Comparison of ENCODE assay signal across 10 cellular contexts in genomic region chr6:42224222-42225042, GRCh38. TPM values are rescaled to one million over a fixed set of nuclear protein-coding genes. Genes with fewer than 3 reads are reported as not detected.
DNase-seq lines count a peak whose midpoint lies in the region; ATAC-seq and TF ChIP-seq lines count a peak whose summit lies in the region.
"Had no signal": no experiment of that assay in that cellular context is flagged by ENCODE, and none has a peak within 500 bp of the region (broad histone marks: within the 10 kb centered on the region; RNA-seq: fewer than 3 reads in every experiment).

No MANE protein-coding gene starts in this region.

- no peaks in the 10 kb centered on the region for H3K9me3 ChIP-seq in MG63

- H3K27me3 ChIP-seq in brain microvascular endothelial cell (replicated peaks) (no peaks in the 10 kb centered on the region), MG63 (no peaks in the 10 kb centered on the region)

- ATAC-seq in GM21367 (IDR thresholded peaks at IDR 0.05; ENCODE audit: unreplicated experiment) (peak; percentile 75), HG03520 (IDR thresholded peaks at IDR 0.05; ENCODE audit: unreplicated experiment) (peak; percentile 92)

- no peak for TF ChIP-seq CTCF in brain microvascular endothelial cell (IDR thresholded peaks at IDR 0.05; ENCODE audit: low read depth, low read length, missing control alignments)

- DNase-seq in GM04503 (ENCODE audit: low read depth) (peak; percentile 58), brain microvascular endothelial cell (peak; percentile 78), MG63 (no peak), RPMI8226 (no peak), iPS-NIHi7 (ENCODE audit: extremely low spot score) (no peak), midbrain (lab: John Stamatoyannopoulos, UW) (no peak)

- peak overlapping the region; percentile 92 for H3K27ac ChIP-seq in brain microvascular endothelial cell
- H3K27ac ChIP-seq: parathyroid adenoma had no signal

- peaks cover 4% of the 10 kb centered on the region for H3K36me3 ChIP-seq in brain microvascular endothelial cell (replicated peaks)
- H3K36me3 ChIP-seq in MG63 = no peaks in the 10 kb centered on the region; the same call in none of the 2 replicates

- in situ Hi-C loops in brain microvascular endothelial cell (cut with HindIII; ENCODE audit: low pct_ligation_motif_present, low sequenced_read_pairs) = no loop called here

- H3K4me3 ChIP-seq in brain microvascular endothelial cell (ENCODE audit: low read depth, low read length) (no peak overlapping the region), MG63 (no peak overlapping the region)

RNA-seq across cellular contexts. Expression of gene MRPS10, which starts 6.8 kb away (rescaled TPM):
- total RNA-seq in MG63 (2014; rRNA removed; shearing (Covaris generic); ENCODE audit: low replicate concordance) = 61.9 and 65.5 TPM in 2 replicates

RNA-seq across cellular contexts. Expression of gene GUCA1B, which starts 29.7 kb away (rescaled TPM):
- not detected in 2 replicates for total RNA-seq in MG63 (2014; rRNA removed; shearing (Covaris generic); ENCODE audit: low replicate concordance)

RNA-seq across cellular contexts. Expression of gene GUCA1A, which starts 51.3 kb away (rescaled TPM):
- not detected in 2 replicates for total RNA-seq in MG63 (2014; rRNA removed; shearing (Covaris generic); ENCODE audit: low replicate concordance)
- total RNA-seq: T-helper 2 cell treated with Interferon-gamma antibody and Interleukin-4, amounts not matched to agents 100 ng/mL and 5 ng/mL, for 36 hours had no signal

Comparison
In these comparisons a context has a peak if more than half of its experiments do, and no peak if none do; other contexts are left out.
1. DNase-seq: peak in GM04503 (single experiment) and brain microvascular endothelial cell (single experiment); none in MG63 (single experiment), RPMI8226 (single experiment), iPS-NIHi7 (single experiment) and midbrain (single experiment).